19 cellular contexts compared by ENCODE assay signal in genomic region chr19:47716270-47716937, GRCh38. TPM values are rescaled to one million over a fixed set of nuclear protein-coding genes. Genes with fewer than 3 reads are reported as not detected.
DNase-seq lines count a peak whose midpoint lies in the region; ATAC-seq and TF ChIP-seq lines count a peak whose summit lies in the region.
"Had no signal": no experiment of that assay in that cellular context is flagged by ENCODE, and none has a peak within 500 bp of the region (broad histone marks: within the 10 kb centered on the region; RNA-seq: fewer than 3 reads in every experiment).

No MANE protein-coding gene starts in this region.

- H3K4me2 ChIP-seq in skeletal muscle satellite cell (ENCODE audit: low read length), result peak overlapping the region; percentile 74
- H3K4me2 ChIP-seq in MM.1S (ENCODE audit: low read depth, low read length), result no peak overlapping the region

- H3K9me2 ChIP-seq in MM.1S (replicated peaks; ENCODE audit: insufficient read depth, low read length), result no peaks in the 10 kb centered on the region

- no peak overlapping the region for H3K27ac Mint-ChIP-seq in activated T-cell treated with anti-CD3 and anti-CD28 coated beads, Interleukin-2, amount 50 U/mL, for 72 hours
- H3K27ac Mint-ChIP-seq: memory B cell; natural killer cell treated with Interleukin-12 subunit alpha and Interleukin-12 subunit beta and Interleukin-15 and Interleukin-18, amount 100 ng/mL, for 72 hours; stimulated activated naive CD8-positive, alpha-beta T cell treated with anti-CD3 and anti-CD28 coated beads, Interleukin-15, Interleukin-2, amounts not matched to agents 100 ng/mL and 50 ng/mL, for 24 hours had no signal

- no peak for ATAC-seq in gastroesophageal sphincter
- no peak for ATAC-seq in HG03520 (IDR thresholded peaks at IDR 0.05; ENCODE audit: unreplicated experiment)
- ATAC-seq in activated T-cell treated with anti-CD3 and anti-CD28 coated beads, Interleukin-2, amount 50 U/mL, for 72 hours (replicated peaks in 1 of 2), result no peak
- ATAC-seq: natural killer cell treated with Interleukin-12 subunit alpha and Interleukin-12 subunit beta and Interleukin-15 and Interleukin-18, amount 100 ng/mL, for 72 hours; T-cell had no signal

- H3K4me1 Mint-ChIP-seq in activated T-cell treated with anti-CD3 and anti-CD28 coated beads, Interleukin-2, amount 50 U/mL, for 72 hours (ENCODE audit: low read depth), result peaks cover 20% of the 10 kb centered on the region

- TF ChIP-seq CTCF in AG10803 (conservative IDR thresholded peaks at IDR 0.05; ENCODE audit: low read length) (no peak), gastroesophageal sphincter (IDR thresholded peaks at IDR 0.05) (no peak), MM.1S (IDR thresholded peaks at IDR 0.05; ENCODE audit: low read length) (no peak)

- no peaks in the 10 kb centered on the region for H3K36me3 Mint-ChIP-seq in activated T-cell treated with anti-CD3 and anti-CD28 coated beads, Interleukin-2, amount 50 U/mL, for 72 hours (ENCODE audit: insufficient read depth in 2 of 2)
- H3K36me3 Mint-ChIP-seq: natural killer cell treated with Interleukin-12 subunit alpha and Interleukin-12 subunit beta and Interleukin-15 and Interleukin-18, amount 100 ng/mL, for 72 hours; T-cell had no signal

- H3K9ac ChIP-seq in skeletal muscle satellite cell (ENCODE audit: low read depth, low read length), result peak overlapping the region; percentile 18
- no peak overlapping the region for H3K9ac ChIP-seq in MM.1S (ENCODE audit: low read length)

- peaks cover 41% of the 10 kb centered on the region for H3K27me3 Mint-ChIP-seq in activated T-cell treated with anti-CD3 and anti-CD28 coated beads, Interleukin-2, amount 50 U/mL, for 72 hours (ENCODE audit: low read depth)

- H3K27ac ChIP-seq in gastroesophageal sphincter, result peak overlapping the region in 3 of 4 donors; percentile 92 to 99 (median 97)
- H3K27ac ChIP-seq in MM.1S (ENCODE audit: low read length), result no peak overlapping the region

- H3K4me3 Mint-ChIP-seq in activated T-cell treated with anti-CD3 and anti-CD28 coated beads, Interleukin-2, amount 50 U/mL, for 72 hours, result no peak overlapping the region
- H3K4me3 Mint-ChIP-seq: memory B cell; natural killer cell treated with Interleukin-12 subunit alpha and Interleukin-12 subunit beta and Interleukin-15 and Interleukin-18, amount 100 ng/mL, for 72 hours; stimulated activated naive CD8-positive, alpha-beta T cell treated with anti-CD3 and anti-CD28 coated beads, Interleukin-15, Interleukin-2, amounts not matched to agents 100 ng/mL and 50 ng/mL, for 24 hours; T-cell had no signal

- H3F3A ChIP-seq in MM.1S (ENCODE audit: insufficient read depth, low read length), result no peaks in the 10 kb centered on the region

- no peaks in the 10 kb centered on the region for H4K20me1 ChIP-seq in MM.1S (ENCODE audit: insufficient read depth, low read length)

- WGBS in gastroesophageal sphincter (ENCODE audit: low coverage in 1 of 2), 2 donors, result 80 to 90% methylated on average over 1 to 3 of the region's 32 CpGs

- H3K4me3 ChIP-seq in AG10803 (ENCODE audit: low read length), result peak overlapping the region; percentile 48
- H3K4me3 ChIP-seq in gastroesophageal sphincter, result peak overlapping the region in 1 of 2 donors; percentile 33
- H3K4me3 ChIP-seq in skeletal muscle satellite cell (ENCODE audit: low read length), result peak overlapping the region; percentile 55
- no peak overlapping the region for H3K4me3 ChIP-seq in MM.1S (ENCODE audit: low read length)
- H3K4me3 ChIP-seq: prostate gland had no signal

- H3K36me3 ChIP-seq in gastroesophageal sphincter, result peaks cover 0 to 25% of the 10 kb centered on the region in 2 donors
- H3K36me3 ChIP-seq in skeletal muscle satellite cell (ENCODE audit: insufficient read depth, low read length), result peaks cover 32% of the 10 kb centered on the region
- no peaks in the 10 kb centered on the region for H3K36me3 ChIP-seq in MM.1S (replicated peaks; ENCODE audit: insufficient read depth, low read length)
- H3K36me3 ChIP-seq: prostate gland had no signal

- H3K79me2 ChIP-seq in MM.1S (ENCODE audit: low read length), result no peaks in the 10 kb centered on the region

- H3K27me3 ChIP-seq in gastroesophageal sphincter (no peaks in the 10 kb centered on the region), skeletal muscle satellite cell (ENCODE audit: control insufficient read depth, insufficient read depth, low read length) (no peaks in the 10 kb centered on the region), MM.1S (replicated peaks; ENCODE audit: insufficient read depth, low read length) (peaks cover 73% of the 10 kb centered on the region)

- TF ChIP-seq EP300 in gastroesophageal sphincter (IDR thresholded peaks at IDR 0.05), result no peak

- H3K9me3 ChIP-seq in gastroesophageal sphincter (peaks cover 0 to 3% (median 0%) of the 10 kb centered on the region in 3 donors), skeletal muscle satellite cell (replicated peaks; ENCODE audit: low read length) (no peaks in the 10 kb centered on the region), MM.1S (replicated peaks; ENCODE audit: insufficient read depth, low read length) (no peaks in the 10 kb centered on the region)
- H3K9me3 ChIP-seq: prostate gland had no signal

- no peaks in the 10 kb centered on the region for H3K9me3 Mint-ChIP-seq in activated T-cell treated with anti-CD3 and anti-CD28 coated beads, Interleukin-2, amount 50 U/mL, for 72 hours
- H3K9me3 Mint-ChIP-seq: natural killer cell treated with Interleukin-12 subunit alpha and Interleukin-12 subunit beta and Interleukin-15 and Interleukin-18, amount 100 ng/mL, for 72 hours; stimulated activated naive CD8-positive, alpha-beta T cell treated with anti-CD3 and anti-CD28 coated beads, Interleukin-15, Interleukin-2, amounts not matched to agents 100 ng/mL and 50 ng/mL, for 24 hours had no signal

- TF ChIP-seq POLR2A in gastroesophageal sphincter (IDR thresholded peaks at IDR 0.05), result no peak

- H3K4me1 ChIP-seq in gastroesophageal sphincter (peaks cover 6 to 81% (median 55%) of the 10 kb centered on the region in 3 donors), skeletal muscle satellite cell (ENCODE audit: control insufficient read depth, insufficient read depth, low read length) (peaks cover 53% of the 10 kb centered on the region), MM.1S (ENCODE audit: low read length) (no peaks in the 10 kb centered on the region)
- H3K4me1 ChIP-seq: prostate gland had no signal

- no peak overlapping the region for H2AFZ ChIP-seq in MM.1S (ENCODE audit: low read length)

- DNase-seq in AG10803 (ENCODE audit: low read depth) (no peak), RPMI8226 (peak; percentile 43), RKO (ENCODE audit: low spot score) (no peak), MM.1S (no peak)
- DNase-seq in activated T-cell treated with anti-CD3 and anti-CD28 coated beads, Interleukin-2, amount 50 U/mL, for 72 hours, result no peak
- DNase-seq: activated CD4-positive, alpha-beta T cell treated with anti-CD3 and anti-CD28 coated beads, Interleukin-2, amount 50 U/mL, for 4 hours; activated naive CD4-positive, alpha-beta T cell treated with anti-CD3 and anti-CD28 coated beads, Interleukin-2, amount 50 U/mL, for 16 hours; activated T-cell treated with anti-CD3 and anti-CD28 coated beads for 4 hours; Calu3; dermis blood vessel endothelial cell; NCI-H2107; T-cell had no signal

RNA-seq across cellular contexts. Expression of gene EHD2, which starts 3.2 kb away (rescaled TPM):
- 100 to 1,000 TPM; 149 to 383 (median 159) TPM for total RNA-seq in gastroesophageal sphincter
- total RNA-seq in skeletal muscle satellite cell (2012; rRNA removed), result 134 and 173 TPM in 2 replicates
- total RNA-seq in activated T-cell treated with anti-CD3 and anti-CD28 coated beads, Interleukin-2, amount 50 U/mL, for 72 hours, result 1 to 10 TPM; 1.6 to 2.9 TPM
- total RNA-seq: natural killer cell treated with Interleukin-12 subunit alpha and Interleukin-12 subunit beta and Interleukin-15 and Interleukin-18, amount 100 ng/mL, for 72 hours had no signal

RNA-seq across cellular contexts. Expression of gene NOP53, which starts 28.9 kb away (rescaled TPM):
- total RNA-seq in gastroesophageal sphincter, result 100 to 1,000 TPM; 332 to 592 (median 362) TPM
- total RNA-seq in skeletal muscle satellite cell (2012; rRNA removed), result 47.9 and 53.1 TPM in 2 replicates
- 100 to 1,000 TPM; 405 to 415 TPM for total RNA-seq in activated T-cell treated with anti-CD3 and anti-CD28 coated beads, Interleukin-2, amount 50 U/mL, for 72 hours

Comparison
In these comparisons a context has a peak if more than half of its experiments do, and no peak if none do; other contexts are left out.
1. RNA of gene EHD2, which starts 3.2 kb away (total RNA-seq): 149 to 383 TPM in gastroesophageal sphincter; 1.6 to 2.9 TPM in activated T-cell treated with anti-CD3 and anti-CD28 coated beads, Interleukin-2, amount 50 U/mL, for 72 hours; every median in the first group is over 10 times any median in the second.